24 cellular contexts compared by ENCODE assay signal in genomic region chr2:95049961-95050360, GRCh38. TPM values are rescaled to one million over a fixed set of nuclear protein-coding genes. Genes with fewer than 3 reads are reported as not detected.
A peak's percentile ranks its signal among the peaks of the same experiment; 100 is the strongest.
DNase-seq lines count a peak whose midpoint lies in the region; ATAC-seq lines count a peak whose summit lies in the region.
"Had no signal": no experiment of that assay in that cellular context is flagged by ENCODE, and none has a peak within 500 bp of the region (broad histone marks: within the 10 kb centered on the region; RNA-seq: fewer than 3 reads in every experiment).

No MANE protein-coding gene starts in this region.

- no peaks in the 10 kb centered on the region for H3K27me3 Mint-ChIP-seq in activated naive CD4-positive, alpha-beta T cell treated with anti-CD3 and anti-CD28 coated beads, Interleukin-2, amount 50 U/mL, for 24 hours
- H3K27me3 Mint-ChIP-seq in activated naive CD4-positive, alpha-beta T cell treated with anti-CD3 and anti-CD28 coated beads for 36 hours (ENCODE audit: low read depth): no peaks in the 10 kb centered on the region
- no peaks in the 10 kb centered on the region for H3K27me3 Mint-ChIP-seq in activated naive CD8-positive, alpha-beta T cell treated with anti-CD3 and anti-CD28 coated beads, Interleukin-2, amount 50 U/mL, for 24 hours

- H3K4me1 Mint-ChIP-seq in activated naive CD4-positive, alpha-beta T cell treated with anti-CD3 and anti-CD28 coated beads, Interleukin-2, amount 50 U/mL, for 24 hours: peaks cover 92% of the 10 kb centered on the region
- peaks cover 85% of the 10 kb centered on the region for H3K4me1 Mint-ChIP-seq in activated naive CD4-positive, alpha-beta T cell treated with anti-CD3 and anti-CD28 coated beads for 36 hours (ENCODE audit: low read depth)
- H3K4me1 Mint-ChIP-seq in activated naive CD8-positive, alpha-beta T cell treated with anti-CD3 and anti-CD28 coated beads, Interleukin-2, amount 50 U/mL, for 24 hours: peaks cover 78% of the 10 kb centered on the region

- H3K36me3 Mint-ChIP-seq in activated naive CD4-positive, alpha-beta T cell treated with anti-CD3 and anti-CD28 coated beads, Interleukin-2, amount 50 U/mL, for 24 hours: peaks cover 12% of the 10 kb centered on the region
- H3K36me3 Mint-ChIP-seq in activated naive CD4-positive, alpha-beta T cell treated with anti-CD3 and anti-CD28 coated beads for 36 hours (ENCODE audit: low read depth): peaks cover 5% of the 10 kb centered on the region
- peaks cover 8% of the 10 kb centered on the region for H3K36me3 Mint-ChIP-seq in activated naive CD8-positive, alpha-beta T cell treated with anti-CD3 and anti-CD28 coated beads, Interleukin-2, amount 50 U/mL, for 24 hours (ENCODE audit: low read depth)
- H3K36me3 Mint-ChIP-seq: IgD-negative memory B cell had no signal

- peak overlapping the region; percentile 98 for H3K27ac ChIP-seq in KOPT-K1 (ENCODE audit: low read depth, low read length, poor library complexity, severe bottlenecking)
- peak overlapping the region; percentile 46 for H3K27ac ChIP-seq in substantia nigra (ENCODE audit: low read depth, low read length, poor library complexity, severe bottlenecking)
- H3K27ac ChIP-seq: gastrocnemius medialis, SJCRH30 had no signal

- CTCF ChIA-PET in activated naive CD4-positive, alpha-beta T cell treated with anti-CD3 and anti-CD28 coated beads for 36 hours (lab: Charles Lee): interaction anchor here (1.5 to 17.7 kb wide), 3 partner anchors 13 to 27 kb away, joined by 5 to 241 read pairs (median 137); partner anchors contain the start of gene MAL

- intact Hi-C loops in activated naive CD4-positive, alpha-beta T cell treated with anti-CD3 and anti-CD28 coated beads for 36 hours (cut with micrococcal nuclease): no loop called here

- H3K36me3 ChIP-seq in KOPT-K1 (ENCODE audit: insufficient read depth, low read length): peaks cover 92% of the 10 kb centered on the region
- H3K36me3 ChIP-seq: BE2C, gastrocnemius medialis, SJCRH30 had no signal

- no peak for DNase-seq in activated naive CD4-positive, alpha-beta T cell treated with anti-CD3 and anti-CD28 coated beads for 36 hours
- DNase-seq in activated naive CD8-positive, alpha-beta T cell treated with anti-CD3 and anti-CD28 coated beads, Interleukin-2, amount 50 U/mL, for 24 hours: no peak
- no peak for DNase-seq in substantia nigra (lab: John Stamatoyannopoulos, UW)
- no peak for DNase-seq in NOMO-1 treated with dmso at 0.1 percent for 144 hours (lab: John Stamatoyannopoulos, UW; ENCODE audit: unreplicated experiment)
- no peak for DNase-seq in mucosa of gallbladder (ENCODE audit: low spot score)
- DNase-seq: ACHN; activated T-cell treated with anti-CD3 and anti-CD28 coated beads, Interleukin-2, amount 50 U/mL, for 1 hour; BE2C; DMS79 treated with DMSO at 0.1 percent for 48 hours; gastrocnemius medialis; GF-D8; left cardiac atrium; mammary epithelial cell; NCI-H1105; NCI-H187 treated with DMSO at 0.1 percent for 48 hours; NCI-H526 treated with DMSO at 0.1 percent for 48 hours; SJCRH30 had no signal

- H3K27ac Mint-ChIP-seq in activated naive CD4-positive, alpha-beta T cell treated with anti-CD3 and anti-CD28 coated beads, Interleukin-2, amount 50 U/mL, for 24 hours: peak overlapping the region; percentile 17
- no peak overlapping the region for H3K27ac Mint-ChIP-seq in activated naive CD4-positive, alpha-beta T cell treated with anti-CD3 and anti-CD28 coated beads for 36 hours
- H3K27ac Mint-ChIP-seq in activated naive CD8-positive, alpha-beta T cell treated with anti-CD3 and anti-CD28 coated beads, Interleukin-2, amount 50 U/mL, for 24 hours: peak overlapping the region; percentile 93
- H3K27ac Mint-ChIP-seq: IgD-negative memory B cell, progenitor cell of endocrine pancreas had no signal

- H3K9me3 Mint-ChIP-seq in activated naive CD4-positive, alpha-beta T cell treated with anti-CD3 and anti-CD28 coated beads, Interleukin-2, amount 50 U/mL, for 24 hours: no peaks in the 10 kb centered on the region
- no peaks in the 10 kb centered on the region for H3K9me3 Mint-ChIP-seq in activated naive CD4-positive, alpha-beta T cell treated with anti-CD3 and anti-CD28 coated beads for 36 hours
- no peaks in the 10 kb centered on the region for H3K9me3 Mint-ChIP-seq in activated naive CD8-positive, alpha-beta T cell treated with anti-CD3 and anti-CD28 coated beads, Interleukin-2, amount 50 U/mL, for 24 hours
- H3K9me3 Mint-ChIP-seq: IgD-negative memory B cell had no signal

- no peak for ATAC-seq in activated naive CD8-positive, alpha-beta T cell treated with anti-CD3 and anti-CD28 coated beads, Interleukin-2, amount 50 U/mL, for 24 hours
- ATAC-seq: gastrocnemius medialis, left cardiac atrium had no signal

- no peak overlapping the region for H3K4me3 Mint-ChIP-seq in activated naive CD4-positive, alpha-beta T cell treated with anti-CD3 and anti-CD28 coated beads, Interleukin-2, amount 50 U/mL, for 24 hours
- no peak overlapping the region for H3K4me3 Mint-ChIP-seq in activated naive CD4-positive, alpha-beta T cell treated with anti-CD3 and anti-CD28 coated beads for 36 hours
- H3K4me3 Mint-ChIP-seq in activated naive CD8-positive, alpha-beta T cell treated with anti-CD3 and anti-CD28 coated beads, Interleukin-2, amount 50 U/mL, for 24 hours: no peak overlapping the region
- H3K4me3 Mint-ChIP-seq: IgD-negative memory B cell had no signal

- H3K9me3 ChIP-seq in KOPT-K1 (ENCODE audit: insufficient read depth, low read length, poor library complexity, severe bottlenecking): no peaks in the 10 kb centered on the region
- H3K9me3 ChIP-seq: BE2C, Caco-2, gastrocnemius medialis, SJCRH30, tibial nerve had no signal

RNA-seq across cellular contexts. Expression of gene MAL, which starts 24.5 kb away (rescaled TPM):
- 10 to 100 TPM; 22.3 to 23.5 TPM for total RNA-seq in activated naive CD4-positive, alpha-beta T cell treated with anti-CD3 and anti-CD28 coated beads for 36 hours
- 2.9 TPM for total RNA-seq in mucosa of gallbladder
- total RNA-seq: Caco-2, dermis microvascular lymphatic vessel endothelial cell, mammary epithelial cell, progenitor cell of endocrine pancreas, SJCRH30 had no signal
